10 cellular contexts compared by ENCODE assay signal in genomic region chr13:76764429-76764828, GRCh38.
A peak's percentile ranks its signal among the peaks of the same experiment; 100 is the strongest.
DNase-seq lines count a peak whose midpoint lies in the region; ATAC-seq and TF ChIP-seq lines count a peak whose summit lies in the region.
"Had no signal": no experiment of that assay in that cellular context is flagged by ENCODE, and none has a peak within 500 bp of the region (broad histone marks: within the 10 kb centered on the region; RNA-seq: fewer than 3 reads in every experiment).

No MANE protein-coding gene starts in this region.

- intact Hi-C loops in mammary epithelial cell (cut with micrococcal nuclease) (no loop called here), stomach (cut with DNase I; ENCODE audit: low total_unique reads) (no loop called here)

- peaks cover 7% of the 10 kb centered on the region; the same call in 1 of the 2 replicates for H3F3A ChIP-seq in Loucy (ENCODE audit: low read depth)

- dilution Hi-C loops in mammary epithelial cell (cut with HindIII; ENCODE audit: low sequenced_read_pairs), result no loop called here

- in situ Hi-C loops in mammary epithelial cell (cut with MboI; ENCODE audit: low sequenced_read_pairs in 2 of 2), result no loop called here

- H3K4me2 ChIP-seq in Loucy (ENCODE audit: low read depth, low read length, poor library complexity, severe bottlenecking) (no peak overlapping the region), mammary epithelial cell (ENCODE audit: insufficient read depth, low read depth, low read length) (no peak overlapping the region)

- H3K27me3 ChIP-seq in Loucy (ENCODE audit: insufficient read depth, low read length, poor library complexity, severe bottlenecking) (no peaks in the 10 kb centered on the region), mammary epithelial cell (ENCODE audit: insufficient read depth, low read length) (no peaks in the 10 kb centered on the region), stomach (no peaks in the 10 kb centered on the region)

- H4K20me1 ChIP-seq in Loucy (ENCODE audit: insufficient read depth, low read length, poor library complexity, severe bottlenecking) (no peaks in the 10 kb centered on the region), mammary epithelial cell (ENCODE audit: insufficient read depth, low read length) (no peaks in the 10 kb centered on the region)

- CTCF ChIA-PET in mammary epithelial cell (lab: Charles Lee; ENCODE audit: low non-redundant PET), result no interaction called here

- no peak for DNase-seq in mammary epithelial cell
- peak; percentile 16 for DNase-seq in iPS-NIHi11 (ENCODE audit: low spot score)
- no peak for DNase-seq in stomach
- no peak for DNase-seq in HCEC 1CT
- no peak for DNase-seq in activated effector memory CD4-positive, alpha-beta T cell treated with anti-CD3 and anti-CD28 coated beads, Interleukin-2, amount 50 U/mL, for 16 hours
- no peak for DNase-seq in NOMO-1 treated with DMSO at 0.1 percent for 48 hours (lab: John Stamatoyannopoulos, UW; ENCODE audit: unreplicated experiment)
- DNase-seq: activated CD8-positive, alpha-beta memory T cell treated with anti-CD3 and anti-CD28 coated beads for 24 hours; NCI-H1417 had no signal

- TF ChIP-seq CTCF in Loucy (conservative IDR thresholded peaks at IDR 0.05; ENCODE audit: low read length) (no peak), mammary epithelial cell (conservative IDR thresholded peaks at IDR 0.05 in 1 of 2, IDR thresholded peaks at IDR 0.05 in 1 of 2; ENCODE audit: extremely low read depth in 1 of 2, insufficient read depth in 1 of 2, low read depth in 1 of 2, low read length in 2 of 2) (no peak), stomach (IDR thresholded peaks at IDR 0.05) (no peak)

- H3K9ac ChIP-seq in Loucy (ENCODE audit: low read depth, low read length, poor library complexity, severe bottlenecking) (no peak overlapping the region), mammary epithelial cell (ENCODE audit: insufficient read depth, low read length) (no peak overlapping the region)

- H3K9me2 ChIP-seq in Loucy (replicated peaks; ENCODE audit: low read depth, low read length), result no peaks in the 10 kb centered on the region

- no peak for ATAC-seq in HG02884 (IDR thresholded peaks at IDR 0.05; ENCODE audit: unreplicated experiment)

- H3K4me3 ChIP-seq in Loucy (ENCODE audit: low read length, poor library complexity, severe bottlenecking), result no peak overlapping the region
- no peak overlapping the region for H3K4me3 ChIP-seq in mammary epithelial cell (replicated peaks in 1 of 3; ENCODE audit: insufficient read depth in 1 of 3, low read depth in 2 of 3, low read length in 3 of 3)
- H3K4me3 ChIP-seq in stomach, result no peak overlapping the region

- H2AFZ ChIP-seq in Loucy (ENCODE audit: low read length) (peak overlapping the region; percentile 43), mammary epithelial cell (ENCODE audit: low read depth, low read length) (peak overlapping the region; percentile 25)

- H3K36me3 ChIP-seq in Loucy (ENCODE audit: insufficient read depth, low read length) (no peaks in the 10 kb centered on the region), mammary epithelial cell (ENCODE audit: insufficient read depth, low read length) (no peaks in the 10 kb centered on the region), stomach (no peaks in the 10 kb centered on the region)

- no peak overlapping the region for H3K27ac ChIP-seq in mammary epithelial cell (ENCODE audit: insufficient read depth, low read depth, low read length)
- peak overlapping the region in 3 of 5 donors; percentile 21 to 38 (median 30) for H3K27ac ChIP-seq in stomach

- H3K4me1 ChIP-seq in Loucy (ENCODE audit: insufficient read depth, low read length, poor library complexity, severe bottlenecking) (peaks cover 32% of the 10 kb centered on the region), mammary epithelial cell (ENCODE audit: insufficient read depth, low read length) (no peaks in the 10 kb centered on the region), stomach (peaks cover 0 to 3% (median 0%) of the 10 kb centered on the region in 4 donors)

- TF ChIP-seq POLR2A in stomach (IDR thresholded peaks at IDR 0.05), result no peak

- H3K79me2 ChIP-seq in Loucy (ENCODE audit: insufficient read depth, low read length) (no peaks in the 10 kb centered on the region), mammary epithelial cell (ENCODE audit: insufficient read depth, low read length) (no peaks in the 10 kb centered on the region)

- 71% methylated on average over 1 of the region's 1 CpG for WGBS in mammary epithelial cell (ENCODE audit: low coverage, missing lambda C conversion rate)
- WGBS in stomach, 5 donors, result 40 to 71% (median 58%) methylated on average over 1 of the region's 1 CpG

- no peaks in the 10 kb centered on the region for H3K9me3 ChIP-seq in Loucy (ENCODE audit: insufficient read depth, low read depth, low read length)
- H3K9me3 ChIP-seq in mammary epithelial cell (replicated peaks; ENCODE audit: insufficient read depth, low read length), result no peaks in the 10 kb centered on the region
- no peaks in the 10 kb centered on the region for H3K9me3 ChIP-seq in stomach

- no TSS peak for BruUV-seq in mammary epithelial cell (replicated peaks; lab: Mats Ljungman, UMichigan)

- no peak for TF ChIP-seq EP300 in stomach (IDR thresholded peaks at IDR 0.05)
